17 cellular contexts compared by ENCODE assay signal in genomic region chr12:114690267-114691135, GRCh38. TPM values are rescaled to one million over a fixed set of nuclear protein-coding genes. Genes with fewer than 3 reads are reported as not detected.
A peak's percentile ranks its signal among the peaks of the same experiment; 100 is the strongest.
DNase-seq lines count a peak whose midpoint lies in the region; TF ChIP-seq lines count a peak whose summit lies in the region.
"Had no signal": no experiment of that assay in that cellular context is flagged by ENCODE, and none has a peak within 500 bp of the region (broad histone marks: within the 10 kb centered on the region; RNA-seq: fewer than 3 reads in every experiment).

No MANE protein-coding gene starts in this region.

- no peaks in the 10 kb centered on the region for H3K9me3 ChIP-seq in breast epithelium
- H3K9me3 ChIP-seq in fibroblast of lung (ENCODE audit: control insufficient read depth, insufficient read depth, low read depth, low read length): no peaks in the 10 kb centered on the region
- no peaks in the 10 kb centered on the region for H3K9me3 ChIP-seq in prostate gland
- H3K9me3 ChIP-seq in esophagus squamous epithelium: no peaks in the 10 kb centered on the region
- no peaks in the 10 kb centered on the region for H3K9me3 ChIP-seq in BE2C
- H3K9me3 ChIP-seq: SJCRH30 had no signal

- H3K4me3 ChIP-seq in breast epithelium (peak overlapping the region in 1 of 3 donors; percentile 80), fibroblast of lung (replicated peaks in 1 of 4; ENCODE audit: control extremely low read depth in 1 of 4, insufficient read depth in 1 of 4, low read depth in 3 of 4, low read length in 4 of 4) (peak overlapping the region in 1 of 4 experiments; percentile 81), prostate gland (peak overlapping the region in 1 of 2 donors; percentile 45), esophagus squamous epithelium (no peak overlapping the region), BE2C (ENCODE audit: low read depth, low read length) (no peak overlapping the region)
- H3K4me3 ChIP-seq: SJCRH30 had no signal

- H3K27me3 Mint-ChIP-seq in MCF 10A (ENCODE audit: insufficient read depth, unreplicated experiment): peaks cover 60% of the 10 kb centered on the region

- H3K9me3 Mint-ChIP-seq in MCF 10A (ENCODE audit: unreplicated experiment): no peaks in the 10 kb centered on the region
- H3K9me3 Mint-ChIP-seq: T-cell had no signal

- no peak for TF ChIP-seq POLR2A in breast epithelium (IDR thresholded peaks at IDR 0.05)
- TF ChIP-seq POLR2A in prostate gland (IDR thresholded peaks at IDR 0.05): no peak
- no peak for TF ChIP-seq POLR2A in esophagus squamous epithelium (IDR thresholded peaks at IDR 0.05)

- no TSS peak for BruUV-seq in MCF 10A (replicated peaks; lab: Mats Ljungman, UMichigan)

- H3K36me3 ChIP-seq in breast epithelium: no peaks in the 10 kb centered on the region
- H3K36me3 ChIP-seq in fibroblast of lung (ENCODE audit: control insufficient read depth, insufficient read depth, low read length): no peaks in the 10 kb centered on the region
- H3K36me3 ChIP-seq in prostate gland: no peaks in the 10 kb centered on the region
- no peaks in the 10 kb centered on the region for H3K36me3 ChIP-seq in esophagus squamous epithelium
- H3K36me3 ChIP-seq in BE2C: no peaks in the 10 kb centered on the region
- H3K36me3 ChIP-seq: SJCRH30 had no signal

- 38% methylated on average over 8 of the region's 8 CpGs for WGBS in prostate gland
- 66 to 69% methylated on average over 8 of the region's 8 CpGs for WGBS in esophagus squamous epithelium, 2 donors

- H3K9ac ChIP-seq in fibroblast of lung (ENCODE audit: insufficient read depth, low read length): no peak overlapping the region

- no peak for DNase-seq in breast epithelium (ENCODE audit: low spot score in 2 of 2)
- no peak for DNase-seq in MCF 10A (ENCODE audit: unreplicated experiment)
- DNase-seq in fibroblast of lung (ENCODE audit: low read depth in 2 of 2): no peak
- no peak for DNase-seq in prostate gland (ENCODE audit: low spot score)
- DNase-seq in SW480 (ENCODE audit: low spot score): no peak
- no peak for DNase-seq in esophagus squamous epithelium (lab: John Stamatoyannopoulos, UW)
- no peak for DNase-seq in BE2C
- no peak for DNase-seq in nucleus accumbens (lab: John Stamatoyannopoulos, UW)
- DNase-seq: 8988T, NCI-H1436 treated with DMSO at 0.1 percent for 48 hours, NCI-H226, NCI-H526 treated with DMSO at 0.1 percent for 48 hours, RPMI8226, SJCRH30, T-cell had no signal

- H3K4me1 Mint-ChIP-seq in MCF 10A (ENCODE audit: insufficient read depth, unreplicated experiment): peaks cover 6% of the 10 kb centered on the region

- no peaks in the 10 kb centered on the region for H4K20me1 ChIP-seq in fibroblast of lung (ENCODE audit: control insufficient read depth, extremely low read depth, insufficient read depth, low read length)

- H3K4me1 ChIP-seq in breast epithelium (no peaks in the 10 kb centered on the region), fibroblast of lung (ENCODE audit: control insufficient read depth, extremely low read depth, insufficient read depth, low read length) (peaks cover 20% of the 10 kb centered on the region), prostate gland (replicated peaks) (peaks cover 28% of the 10 kb centered on the region), esophagus squamous epithelium (peaks cover 4 to 27% (median 9%) of the 10 kb centered on the region in 3 donors), BE2C (peaks cover 24% of the 10 kb centered on the region)
- H3K4me1 ChIP-seq: SJCRH30 had no signal

- POLR2A ChIA-PET in MCF 10A (lab: Yijun Ruan, JAX): no interaction called here

- no peak overlapping the region for H3K4me3 Mint-ChIP-seq in MCF 10A (ENCODE audit: unreplicated experiment)
- H3K4me3 Mint-ChIP-seq: T-cell had no signal

- H3K36me3 Mint-ChIP-seq in MCF 10A (ENCODE audit: insufficient read depth, unreplicated experiment): no peaks in the 10 kb centered on the region
- H3K36me3 Mint-ChIP-seq: T-cell had no signal

- peak overlapping the region; percentile 93 for H3K4me2 ChIP-seq in fibroblast of lung (ENCODE audit: extremely low read depth, insufficient read depth, low read length)

- peak overlapping the region; percentile 87 to 94 for H3K27ac ChIP-seq in breast epithelium
- peak overlapping the region; percentile 90 for H3K27ac ChIP-seq in fibroblast of lung (ENCODE audit: insufficient read depth, low read length)
- H3K27ac ChIP-seq in prostate gland: peak overlapping the region; percentile 88 to 98
- H3K27ac ChIP-seq in esophagus squamous epithelium: no peak overlapping the region
- H3K27ac ChIP-seq: C4-2B, SJCRH30 had no signal

- H3K27ac Mint-ChIP-seq in MCF 10A (ENCODE audit: low read depth, unreplicated experiment): no peak overlapping the region
- H3K27ac Mint-ChIP-seq: T-cell had no signal

- H3K27me3 ChIP-seq in breast epithelium (peaks cover 0 to 12% of the 10 kb centered on the region in 2 donors), fibroblast of lung (ENCODE audit: control insufficient read depth, insufficient read depth, low read length) (no peaks in the 10 kb centered on the region), prostate gland (replicated peaks; ENCODE audit: insufficient read depth) (no peaks in the 10 kb centered on the region), esophagus squamous epithelium (peaks cover 0 to 100% (median 22%) of the 10 kb centered on the region in 4 donors), BE2C (no peaks in the 10 kb centered on the region)
- H3K27me3 ChIP-seq: SJCRH30 had no signal

- TF ChIP-seq CTCF in breast epithelium (IDR thresholded peaks at IDR 0.05) (no peak), MCF 10A (IDR thresholded peaks at IDR 0.05; ENCODE audit: unreplicated experiment) (no peak), fibroblast of lung (conservative IDR thresholded peaks at IDR 0.05 in 1 of 2, IDR thresholded peaks at IDR 0.05 in 1 of 2; ENCODE audit: low read depth in 1 of 2, low read length in 2 of 2) (no peak), prostate gland (IDR thresholded peaks at IDR 0.05) (no peak), esophagus squamous epithelium (IDR thresholded peaks at IDR 0.05) (no peak), BE2C (IDR thresholded peaks at IDR 0.05; ENCODE audit: low read depth, low read length) (no peak)

- intact Hi-C loops in breast epithelium (cut with DNase I; ENCODE audit: low total_unique reads) (no loop called here), MCF 10A (cut with micrococcal nuclease) (no loop called here), prostate gland (cut with DNase I) (loop anchor here (10.0 kb wide), 1 partner anchor 624 kb away; no protein-coding TSS in a partner anchor), esophagus squamous epithelium (cut with DNase I) (no loop called here)

- CTCF ChIA-PET in MCF 10A (lab: Yijun Ruan, JAX): interaction anchor here (0.6 to 0.7 kb wide), 3 partner anchors 24 to 136 kb away, joined by 3 to 5 read pairs (median 4); no protein-coding TSS in a partner anchor

- peak overlapping the region; percentile 17 for H2AFZ ChIP-seq in fibroblast of lung (ENCODE audit: low read length)

- peaks cover 18% of the 10 kb centered on the region for H3K79me2 ChIP-seq in fibroblast of lung (ENCODE audit: control insufficient read depth, insufficient read depth, low read length)

RNA-seq across cellular contexts. Expression of gene TBX3, which starts 6.5 kb away (rescaled TPM):
- 100 to 1,000 TPM in 1 of 3 donors, 10 to 100 TPM in 2; 21.3 to 115 (median 78.3) TPM for total RNA-seq in breast epithelium
- total RNA-seq in MCF 10A (2022): 6.6 and 8.0 TPM in 2 replicates
- 39.5 and 66.4 TPM in 2 replicates for total RNA-seq in fibroblast of lung
- 19.9 and 33.0 TPM in 2 replicates for polyA plus RNA-seq in fibroblast of lung
- polyA plus RNA-seq in fibroblast of lung (2012): 20.4 and 31.2 TPM in 2 replicates
- polyA minus RNA-seq in fibroblast of lung (ENCODE audit: low replicate concordance): 14.4 and 23.9 TPM in 2 replicates
- 100 to 1,000 TPM; 155 to 259 TPM for total RNA-seq in prostate gland
- total RNA-seq in esophagus squamous epithelium: 1 to 10 TPM; 2.0 to 2.5 (median 2.4) TPM
- 60.5 TPM for polyA plus RNA-seq in BE2C (2012; ENCODE audit: insufficient read depth, insufficient read length, low read depth)
- total RNA-seq: OCI-LY7, SJCRH30 had no signal

Comparison
In these comparisons a context has a peak if more than half of its experiments do, and no peak if none do; other contexts are left out.
1. H3K27ac ChIP-seq: peak in breast epithelium (2 of 2), fibroblast of lung (single experiment) and prostate gland (2 of 2); none in esophagus squamous epithelium (0 of 4).